In genomic region chr6:145865595-145865994, GRCh38 we compare ENCODE assay signal across 11 cellular contexts. TPM values are rescaled to one million over a fixed set of nuclear protein-coding genes. Genes with fewer than 3 reads are reported as not detected.
DNase-seq lines count a peak whose midpoint lies in the region; ATAC-seq and TF ChIP-seq lines count a peak whose summit lies in the region.
"Had no signal": no experiment of that assay in that cellular context is flagged by ENCODE, and none has a peak within 500 bp of the region (broad histone marks: within the 10 kb centered on the region; RNA-seq: fewer than 3 reads in every experiment).

No MANE protein-coding gene starts in this region.

- 100% methylated on average over 2 of the region's 2 CpGs for WGBS in mesenchymal stem cell

- H3K9me3 Mint-ChIP-seq in activated CD8-positive, alpha-beta T cell treated with anti-CD3 and anti-CD28 coated beads, Interleukin-2, amount 10 ng/mL, durations not matched to agents 7 days and 5 days (ENCODE audit: insufficient read depth) = peaks cover under 1% of the 10 kb centered on the region

- H3K4me3 ChIP-seq in GM12865 (ENCODE audit: low read depth, low read length) (peak overlapping the region; percentile 42), mesenchymal stem cell (ENCODE audit: insufficient read depth in 1 of 2, low read depth in 1 of 2, low read length in 2 of 2) (no peak overlapping the region)

- H3K4ac ChIP-seq in mesenchymal stem cell (ENCODE audit: low read depth in 1 of 2, low read length in 2 of 2) = no peak overlapping the region

- no peaks in the 10 kb centered on the region for H3K27me3 Mint-ChIP-seq in activated CD8-positive, alpha-beta T cell treated with anti-CD3 and anti-CD28 coated beads, Interleukin-2, amount 10 ng/mL, durations not matched to agents 7 days and 5 days (ENCODE audit: low read depth)

- no peaks in the 10 kb centered on the region for H3K79me1 ChIP-seq in mesenchymal stem cell (replicated peaks; ENCODE audit: low read length, poor library complexity, severe bottlenecking)

- no peak overlapping the region for H3K4me2 ChIP-seq in mesenchymal stem cell (ENCODE audit: low read length, poor library complexity, severe bottlenecking)

- H2AFZ ChIP-seq in mesenchymal stem cell (ENCODE audit: low read depth, low read length) = no peak overlapping the region

- H3K27me3 ChIP-seq in mesenchymal stem cell (ENCODE audit: control insufficient read depth in 1 of 2, insufficient read depth in 1 of 2, low read length in 2 of 2) = no peaks in the 10 kb centered on the region

- DNase-seq in GM12865 (ENCODE audit: low read depth) (peak; percentile 29), UCSD-AML1 (lab: John Stamatoyannopoulos, UW; ENCODE audit: unreplicated experiment) (no peak), NCI-H510A treated with DMSO at 0.1 percent for 48 hours (lab: John Stamatoyannopoulos, UW) (no peak), cortex of kidney (lab: John Stamatoyannopoulos, UW) (no peak), mesenchymal stem cell (no peak)
- no peak for DNase-seq in activated CD8-positive, alpha-beta T cell treated with anti-CD3 and anti-CD28 coated beads, Interleukin-2, amount 10 ng/mL, durations not matched to agents 7 days and 5 days
- DNase-seq: head of caudate nucleus, NCI-H1105 had no signal

- peaks cover 11% of the 10 kb centered on the region for H3K9me3 ChIP-seq in mesenchymal stem cell (ENCODE audit: control insufficient read depth, low read length)

- H4K91ac ChIP-seq in mesenchymal stem cell (ENCODE audit: low read length) = no peak overlapping the region

- H3K9ac ChIP-seq in mesenchymal stem cell (ENCODE audit: low read length) = no peak overlapping the region

- no peak overlapping the region for H2AK5ac ChIP-seq in mesenchymal stem cell (ENCODE audit: low read length, severe bottlenecking)

- no peak for TF ChIP-seq CTCF in GM12865 (IDR thresholded peaks at IDR 0.05; ENCODE audit: insufficient read depth, low read depth, low read length, missing control alignments)

- H2BK120ac ChIP-seq in mesenchymal stem cell (ENCODE audit: low read depth, low read length) = no peak overlapping the region

- H3K18ac ChIP-seq in mesenchymal stem cell (ENCODE audit: low read depth in 1 of 2, low read length in 2 of 2) = no peak overlapping the region

- H3K36me3 ChIP-seq in mesenchymal stem cell (ENCODE audit: control insufficient read depth in 1 of 2, insufficient read depth in 2 of 2, low read depth in 1 of 2, low read length in 2 of 2) = peaks cover 0 to 4% of the 10 kb centered on the region in 2 experiments

- H4K8ac ChIP-seq in mesenchymal stem cell (ENCODE audit: low read length) = no peak overlapping the region

- H3K36me3 Mint-ChIP-seq in activated CD8-positive, alpha-beta T cell treated with anti-CD3 and anti-CD28 coated beads, Interleukin-2, amount 10 ng/mL, durations not matched to agents 7 days and 5 days (ENCODE audit: low read depth) = peaks cover 13% of the 10 kb centered on the region

- no peak overlapping the region for H2BK12ac ChIP-seq in mesenchymal stem cell (ENCODE audit: low read length in 2 of 2)

- H3K4me1 ChIP-seq in mesenchymal stem cell (ENCODE audit: control insufficient read depth, insufficient read depth, low read depth, low read length) = no peaks in the 10 kb centered on the region

- H2BK15ac ChIP-seq in mesenchymal stem cell (ENCODE audit: low read depth, poor library complexity, severe bottlenecking) = no peak overlapping the region

- ATAC-seq in GM19463 (IDR thresholded peaks at IDR 0.05; ENCODE audit: unreplicated experiment) = peak; percentile 20
- peak; percentile 16 for ATAC-seq in HG03103 (IDR thresholded peaks at IDR 0.05; ENCODE audit: low read depth, unreplicated experiment)
- peak; percentile 28 for ATAC-seq in activated CD8-positive, alpha-beta T cell treated with anti-CD3 and anti-CD28 coated beads, Interleukin-2, amount 10 ng/mL, durations not matched to agents 7 days and 5 days

- POLR2A ChIA-PET in activated CD8-positive, alpha-beta T cell treated with anti-CD3 and anti-CD28 coated beads, Interleukin-2, amount 10 ng/mL, durations not matched to agents 7 days and 5 days (lab: Charles Lee) = interaction anchor here (0.7 to 3.4 kb wide), 2 partner anchors 50 to 130 kb away, joined by 4 to 11 read pairs; partner anchors contain the start of genes EPM2A and FBXO30

- no peak overlapping the region for H3K4me3 Mint-ChIP-seq in activated CD8-positive, alpha-beta T cell treated with anti-CD3 and anti-CD28 coated beads, Interleukin-2, amount 10 ng/mL, durations not matched to agents 7 days and 5 days

- no peak overlapping the region for H3K27ac ChIP-seq in mesenchymal stem cell (ENCODE audit: low read length, poor library complexity, severe bottlenecking)
- H3K27ac ChIP-seq: HL-60 had no signal

- no peak overlapping the region for H3K23ac ChIP-seq in mesenchymal stem cell (ENCODE audit: low read length in 2 of 2)

- peaks cover 27% of the 10 kb centered on the region for H3K4me1 Mint-ChIP-seq in activated CD8-positive, alpha-beta T cell treated with anti-CD3 and anti-CD28 coated beads, Interleukin-2, amount 10 ng/mL, durations not matched to agents 7 days and 5 days (ENCODE audit: low read depth)

- no peak overlapping the region for H2BK5ac ChIP-seq in mesenchymal stem cell (ENCODE audit: low read depth, low read length, poor library complexity, severe bottlenecking)

- CTCF ChIA-PET in activated CD8-positive, alpha-beta T cell treated with anti-CD3 and anti-CD28 coated beads, Interleukin-2, amount 10 ng/mL, durations not matched to agents 7 days and 5 days (lab: Charles Lee) = interaction anchor here (1.0 to 1.7 kb wide), 3 partner anchors 18 to 50 kb away, joined by 4 to 8 read pairs (median 5); partner anchors contain the start of gene FBXO30

- H3K14ac ChIP-seq in mesenchymal stem cell (ENCODE audit: low read length in 2 of 2) = no peak overlapping the region

- peak overlapping the region; percentile 35 for H3K27ac Mint-ChIP-seq in activated CD8-positive, alpha-beta T cell treated with anti-CD3 and anti-CD28 coated beads, Interleukin-2, amount 10 ng/mL, durations not matched to agents 7 days and 5 days

RNA-seq across cellular contexts. Expression of gene FBXO30, which starts 51.0 kb away (rescaled TPM):
- 1 to 10 TPM; 3.5 to 4.1 TPM for total RNA-seq in activated CD8-positive, alpha-beta T cell treated with anti-CD3 and anti-CD28 coated beads, Interleukin-2, amount 10 ng/mL, durations not matched to agents 7 days and 5 days
- polyA plus RNA-seq in mesenchymal stem cell (2013, experiment 1 of 2) = 4.9 TPM
- 5.1 TPM for polyA plus RNA-seq in mesenchymal stem cell (2013, experiment 2 of 2)
